ENCODE assay signal across 1 cellular context in genomic region chr6:7909323-7910276, GRCh38.
TF ChIP-seq lines count a peak whose summit lies in the region.

No MANE protein-coding gene starts in this region.

TF ChIP-seq in HepG2, 621 proteins besides CTCF, POLR2A, EP300 and RAD21 (continued from another document and continues in another):
- TF ChIP-seq, protein P1, sequence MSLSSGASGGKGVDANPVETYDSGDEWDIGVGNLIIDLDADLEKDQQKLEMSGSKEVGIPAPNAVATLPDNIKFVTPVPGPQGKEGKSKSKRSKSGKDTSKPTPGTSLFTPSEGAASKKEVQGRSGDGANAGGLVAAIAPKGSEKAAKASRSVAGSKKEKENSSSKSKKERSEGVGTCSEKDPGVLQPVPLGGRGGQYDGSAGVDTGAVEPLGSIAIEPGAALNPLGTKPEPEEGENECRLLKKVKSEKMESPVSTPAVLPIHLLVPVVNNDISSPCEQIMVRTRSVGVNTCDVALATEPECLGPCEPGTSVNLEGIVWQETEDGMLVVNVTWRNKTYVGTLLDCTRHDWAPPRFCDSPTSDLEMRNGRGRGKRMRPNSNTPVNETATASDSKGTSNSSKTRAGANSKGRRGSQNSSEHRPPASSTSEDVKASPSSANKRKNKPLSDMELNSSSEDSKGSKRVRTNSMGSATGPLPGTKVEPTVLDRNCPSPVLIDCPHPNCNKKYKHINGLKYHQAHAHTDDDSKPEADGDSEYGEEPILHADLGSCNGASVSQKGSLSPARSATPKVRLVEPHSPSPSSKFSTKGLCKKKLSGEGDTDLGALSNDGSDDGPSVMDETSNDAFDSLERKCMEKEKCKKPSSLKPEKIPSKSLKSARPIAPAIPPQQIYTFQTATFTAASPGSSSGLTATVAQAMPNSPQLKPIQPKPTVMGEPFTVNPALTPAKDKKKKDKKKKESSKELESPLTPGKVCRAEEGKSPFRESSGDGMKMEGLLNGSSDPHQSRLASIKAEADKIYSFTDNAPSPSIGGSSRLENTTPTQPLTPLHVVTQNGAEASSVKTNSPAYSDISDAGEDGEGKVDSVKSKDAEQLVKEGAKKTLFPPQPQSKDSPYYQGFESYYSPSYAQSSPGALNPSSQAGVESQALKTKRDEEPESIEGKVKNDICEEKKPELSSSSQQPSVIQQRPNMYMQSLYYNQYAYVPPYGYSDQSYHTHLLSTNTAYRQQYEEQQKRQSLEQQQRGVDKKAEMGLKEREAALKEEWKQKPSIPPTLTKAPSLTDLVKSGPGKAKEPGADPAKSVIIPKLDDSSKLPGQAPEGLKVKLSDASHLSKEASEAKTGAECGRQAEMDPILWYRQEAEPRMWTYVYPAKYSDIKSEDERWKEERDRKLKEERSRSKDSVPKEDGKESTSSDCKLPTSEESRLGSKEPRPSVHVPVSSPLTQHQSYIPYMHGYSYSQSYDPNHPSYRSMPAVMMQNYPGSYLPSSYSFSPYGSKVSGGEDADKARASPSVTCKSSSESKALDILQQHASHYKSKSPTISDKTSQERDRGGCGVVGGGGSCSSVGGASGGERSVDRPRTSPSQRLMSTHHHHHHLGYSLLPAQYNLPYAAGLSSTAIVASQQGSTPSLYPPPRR (CRISPR knock-in tag; IDR thresholded peaks at IDR 0.05; ENCODE audit: borderline replicate concordance) = no peak; the same call in none of the 2 replicates
- peak; percentile 96; the same call in 1 of the 2 replicates for TF ChIP-seq ZNF552 (CRISPR knock-in tag; IDR thresholded peaks at IDR 0.05; ENCODE audit: borderline replicate concordance)
- peak; percentile 81; the same call in 1 of the 2 replicates for TF ChIP-seq TARDBP (CRISPR knock-in tag; IDR thresholded peaks at IDR 0.05)
- TF ChIP-seq ZNF556 (CRISPR knock-in tag; IDR thresholded peaks at IDR 0.05; ENCODE audit: borderline replicate concordance) = peak; percentile 83
- 0 out of 2 replicates have a peak, but pooled peaks have one; percentile 18 for TF ChIP-seq RFX3 (CRISPR knock-in tag; IDR thresholded peaks at IDR 0.05)
- TF ChIP-seq ZC3H4 (CRISPR knock-in tag; IDR thresholded peaks at IDR 0.05; ENCODE audit: borderline replicate concordance) = peak; percentile 76; the same call in 1 of the 2 replicates
- TF ChIP-seq ZNF30 (CRISPR knock-in tag; IDR thresholded peaks at IDR 0.05) = 0 out of 2 replicates have a peak, but pooled peaks have one; percentile 55
- TF ChIP-seq ARNT (IDR thresholded peaks at IDR 0.05) = no peak
- TF ChIP-seq, protein P2, sequence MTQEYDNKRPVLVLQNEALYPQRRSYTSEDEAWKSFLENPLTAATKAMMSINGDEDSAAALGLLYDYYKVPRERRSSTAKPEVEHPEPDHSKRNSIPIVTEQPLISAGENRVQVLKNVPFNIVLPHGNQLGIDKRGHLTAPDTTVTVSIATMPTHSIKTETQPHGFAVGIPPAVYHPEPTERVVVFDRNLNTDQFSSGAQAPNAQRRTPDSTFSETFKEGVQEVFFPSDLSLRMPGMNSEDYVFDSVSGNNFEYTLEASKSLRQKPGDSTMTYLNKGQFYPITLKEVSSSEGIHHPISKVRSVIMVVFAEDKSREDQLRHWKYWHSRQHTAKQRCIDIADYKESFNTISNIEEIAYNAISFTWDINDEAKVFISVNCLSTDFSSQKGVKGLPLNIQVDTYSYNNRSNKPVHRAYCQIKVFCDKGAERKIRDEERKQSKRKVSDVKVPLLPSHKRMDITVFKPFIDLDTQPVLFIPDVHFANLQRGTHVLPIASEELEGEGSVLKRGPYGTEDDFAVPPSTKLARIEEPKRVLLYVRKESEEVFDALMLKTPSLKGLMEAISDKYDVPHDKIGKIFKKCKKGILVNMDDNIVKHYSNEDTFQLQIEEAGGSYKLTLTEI (CRISPR knock-in tag; conservative IDR thresholded peaks at IDR 0.05) = no peak
- no peak for TF ChIP-seq SETDB1 (CRISPR knock-in tag; IDR thresholded peaks at IDR 0.05; ENCODE audit: borderline replicate concordance)
- 0 out of 2 replicates have a peak, but pooled peaks have one; percentile 64 for TF ChIP-seq SRY (CRISPR knock-in tag; IDR thresholded peaks at IDR 0.05)
- 0 out of 2 replicates have a peak, but pooled peaks have one; percentile 47 for TF ChIP-seq ZNF337 (CRISPR knock-in tag; IDR thresholded peaks at IDR 0.05; ENCODE audit: borderline replicate concordance, low read depth)
- TF ChIP-seq ZC3H13 (CRISPR knock-in tag; IDR thresholded peaks at IDR 0.05) = peak; percentile 96
- 0 out of 2 replicates have a peak, but pooled peaks have one; percentile 62 for TF ChIP-seq SMAD9 (CRISPR knock-in tag; IDR thresholded peaks at IDR 0.05)
- TF ChIP-seq KDM5A (IDR thresholded peaks at IDR 0.05; ENCODE audit: borderline replicate concordance, low read length) = peak; percentile 12; the same call in 1 of the 2 replicates
- peak; percentile 93; the same call in 1 of the 2 replicates for TF ChIP-seq ZNF275 (CRISPR knock-in tag; IDR thresholded peaks at IDR 0.05; ENCODE audit: borderline replicate concordance)
- no peak for TF ChIP-seq ZNF382 (CRISPR knock-in tag; IDR thresholded peaks at IDR 0.05; ENCODE audit: borderline replicate concordance)
- 0 out of 2 replicates have a peak, but pooled peaks have one; percentile 30 for TF ChIP-seq DPF2 (CRISPR knock-in tag; IDR thresholded peaks at IDR 0.05; ENCODE audit: borderline replicate concordance, low read depth)
- no peak for TF ChIP-seq RELA (CRISPR knock-in tag; IDR thresholded peaks at IDR 0.05)
- TF ChIP-seq ZNF33A (CRISPR knock-in tag; IDR thresholded peaks at IDR 0.05; ENCODE audit: borderline replicate concordance) = no peak
- peak; percentile 83 for TF ChIP-seq ZBTB26 (CRISPR knock-in tag; IDR thresholded peaks at IDR 0.05; ENCODE audit: borderline replicate concordance)
- no peak for TF ChIP-seq NONO (IDR thresholded peaks at IDR 0.05)
- TF ChIP-seq NONO (CRISPR knock-in tag; conservative IDR thresholded peaks at IDR 0.05) = peak; percentile 97
- TF ChIP-seq ZNF230 (CRISPR knock-in tag; IDR thresholded peaks at IDR 0.05) = peak; percentile 89
- TF ChIP-seq PAF1 (CRISPR knock-in tag; IDR thresholded peaks at IDR 0.05) = 0 out of 2 replicates have a peak, but pooled peaks have one; percentile 40
- TF ChIP-seq JUNB (CRISPR knock-in tag; IDR thresholded peaks at IDR 0.05; ENCODE audit: borderline replicate concordance) = peak; percentile 73; the same call in 1 of the 2 replicates
- TF ChIP-seq MIER2 (CRISPR knock-in tag; IDR thresholded peaks at IDR 0.05) = peak; percentile 47; the same call in 1 of the 2 replicates
- TF ChIP-seq, protein P3, sequence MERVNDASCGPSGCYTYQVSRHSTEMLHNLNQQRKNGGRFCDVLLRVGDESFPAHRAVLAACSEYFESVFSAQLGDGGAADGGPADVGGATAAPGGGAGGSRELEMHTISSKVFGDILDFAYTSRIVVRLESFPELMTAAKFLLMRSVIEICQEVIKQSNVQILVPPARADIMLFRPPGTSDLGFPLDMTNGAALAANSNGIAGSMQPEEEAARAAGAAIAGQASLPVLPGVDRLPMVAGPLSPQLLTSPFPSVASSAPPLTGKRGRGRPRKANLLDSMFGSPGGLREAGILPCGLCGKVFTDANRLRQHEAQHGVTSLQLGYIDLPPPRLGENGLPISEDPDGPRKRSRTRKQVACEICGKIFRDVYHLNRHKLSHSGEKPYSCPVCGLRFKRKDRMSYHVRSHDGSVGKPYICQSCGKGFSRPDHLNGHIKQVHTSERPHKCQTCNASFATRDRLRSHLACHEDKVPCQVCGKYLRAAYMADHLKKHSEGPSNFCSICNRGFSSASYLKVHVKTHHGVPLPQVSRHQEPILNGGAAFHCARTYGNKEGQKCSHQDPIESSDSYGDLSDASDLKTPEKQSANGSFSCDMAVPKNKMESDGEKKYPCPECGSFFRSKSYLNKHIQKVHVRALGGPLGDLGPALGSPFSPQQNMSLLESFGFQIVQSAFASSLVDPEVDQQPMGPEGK (CRISPR knock-in tag; IDR thresholded peaks at IDR 0.05) = peak; percentile 71
- no peak for TF ChIP-seq CREM (IDR thresholded peaks at IDR 0.05)
- no peak for TF ChIP-seq CREM (CRISPR knock-in tag; IDR thresholded peaks at IDR 0.05)
- TF ChIP-seq ZNF670 (CRISPR knock-in tag; IDR thresholded peaks at IDR 0.05; ENCODE audit: borderline replicate concordance) = peak; percentile 97
- TF ChIP-seq, protein P4, sequence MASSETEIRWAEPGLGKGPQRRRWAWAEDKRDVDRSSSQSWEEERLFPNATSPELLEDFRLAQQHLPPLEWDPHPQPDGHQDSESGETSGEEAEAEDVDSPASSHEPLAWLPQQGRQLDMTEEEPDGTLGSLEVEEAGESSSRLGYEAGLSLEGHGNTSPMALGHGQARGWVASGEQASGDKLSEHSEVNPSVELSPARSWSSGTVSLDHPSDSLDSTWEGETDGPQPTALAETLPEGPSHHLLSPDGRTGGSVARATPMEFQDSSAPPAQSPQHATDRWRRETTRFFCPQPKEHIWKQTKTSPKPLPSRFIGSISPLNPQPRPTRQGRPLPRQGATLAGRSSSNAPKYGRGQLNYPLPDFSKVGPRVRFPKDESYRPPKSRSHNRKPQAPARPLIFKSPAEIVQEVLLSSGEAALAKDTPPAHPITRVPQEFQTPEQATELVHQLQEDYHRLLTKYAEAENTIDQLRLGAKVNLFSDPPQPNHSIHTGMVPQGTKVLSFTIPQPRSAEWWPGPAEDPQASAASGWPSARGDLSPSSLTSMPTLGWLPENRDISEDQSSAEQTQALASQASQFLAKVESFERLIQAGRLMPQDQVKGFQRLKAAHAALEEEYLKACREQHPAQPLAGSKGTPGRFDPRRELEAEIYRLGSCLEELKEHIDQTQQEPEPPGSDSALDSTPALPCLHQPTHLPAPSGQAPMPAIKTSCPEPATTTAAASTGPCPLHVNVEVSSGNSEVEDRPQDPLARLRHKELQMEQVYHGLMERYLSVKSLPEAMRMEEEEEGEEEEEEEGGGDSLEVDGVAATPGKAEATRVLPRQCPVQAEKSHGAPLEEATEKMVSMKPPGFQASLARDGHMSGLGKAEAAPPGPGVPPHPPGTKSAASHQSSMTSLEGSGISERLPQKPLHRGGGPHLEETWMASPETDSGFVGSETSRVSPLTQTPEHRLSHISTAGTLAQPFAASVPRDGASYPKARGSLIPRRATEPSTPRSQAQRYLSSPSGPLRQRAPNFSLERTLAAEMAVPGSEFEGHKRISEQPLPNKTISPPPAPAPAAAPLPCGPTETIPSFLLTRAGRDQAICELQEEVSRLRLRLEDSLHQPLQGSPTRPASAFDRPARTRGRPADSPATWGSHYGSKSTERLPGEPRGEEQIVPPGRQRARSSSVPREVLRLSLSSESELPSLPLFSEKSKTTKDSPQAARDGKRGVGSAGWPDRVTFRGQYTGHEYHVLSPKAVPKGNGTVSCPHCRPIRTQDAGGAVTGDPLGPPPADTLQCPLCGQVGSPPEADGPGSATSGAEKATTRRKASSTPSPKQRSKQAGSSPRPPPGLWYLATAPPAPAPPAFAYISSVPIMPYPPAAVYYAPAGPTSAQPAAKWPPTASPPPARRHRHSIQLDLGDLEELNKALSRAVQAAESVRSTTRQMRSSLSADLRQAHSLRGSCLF (CRISPR knock-in tag; IDR thresholded peaks at IDR 0.05; ENCODE audit: borderline replicate concordance) = no peak
- peak; percentile 66; the same call in 1 of the 2 replicates for TF ChIP-seq ZNF777 (CRISPR knock-in tag; IDR thresholded peaks at IDR 0.05)
- TF ChIP-seq, protein P5, sequence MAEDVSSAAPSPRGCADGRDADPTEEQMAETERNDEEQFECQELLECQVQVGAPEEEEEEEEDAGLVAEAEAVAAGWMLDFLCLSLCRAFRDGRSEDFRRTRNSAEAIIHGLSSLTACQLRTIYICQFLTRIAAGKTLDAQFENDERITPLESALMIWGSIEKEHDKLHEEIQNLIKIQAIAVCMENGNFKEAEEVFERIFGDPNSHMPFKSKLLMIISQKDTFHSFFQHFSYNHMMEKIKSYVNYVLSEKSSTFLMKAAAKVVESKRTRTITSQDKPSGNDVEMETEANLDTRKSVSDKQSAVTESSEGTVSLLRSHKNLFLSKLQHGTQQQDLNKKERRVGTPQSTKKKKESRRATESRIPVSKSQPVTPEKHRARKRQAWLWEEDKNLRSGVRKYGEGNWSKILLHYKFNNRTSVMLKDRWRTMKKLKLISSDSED (CRISPR knock-in tag; IDR thresholded peaks at IDR 0.05) = peak; percentile 94
- peak; percentile 95; the same call in 1 of the 2 replicates for TF ChIP-seq BCL3 (CRISPR knock-in tag; IDR thresholded peaks at IDR 0.05)
- no peak for TF ChIP-seq ZNF383 (CRISPR knock-in tag; IDR thresholded peaks at IDR 0.05; ENCODE audit: borderline replicate concordance)
- TF ChIP-seq ZNF619 (CRISPR knock-in tag; IDR thresholded peaks at IDR 0.05) = no peak
- TF ChIP-seq JDP2 (CRISPR knock-in tag; IDR thresholded peaks at IDR 0.05; ENCODE audit: borderline replicate concordance) = peak; percentile 74; the same call in 1 of the 2 replicates
- no peak for TF ChIP-seq NBN (conservative IDR thresholded peaks at IDR 0.05)
- TF ChIP-seq EED (CRISPR knock-in tag; IDR thresholded peaks at IDR 0.05) = peak; percentile 79
